In genomic region chr6:116410945-116411623, GRCh38 we compare ENCODE assay signal across 12 cellular contexts. TPM values are rescaled to one million over a fixed set of nuclear protein-coding genes. Genes with fewer than 3 reads are reported as not detected.
DNase-seq lines count a peak whose midpoint lies in the region; ATAC-seq lines count a peak whose summit lies in the region.
"Had no signal": no experiment of that assay in that cellular context is flagged by ENCODE, and none has a peak within 500 bp of the region (broad histone marks: within the 10 kb centered on the region; RNA-seq: fewer than 3 reads in every experiment).

No MANE protein-coding gene starts in this region.

- H3K4me1 ChIP-seq in mesenchymal stem cell (ENCODE audit: control insufficient read depth, insufficient read depth, low read depth, low read length): peaks cover 7% of the 10 kb centered on the region

- H3K27ac ChIP-seq in mesenchymal stem cell (ENCODE audit: low read length, poor library complexity, severe bottlenecking): no peak overlapping the region

- H3K27ac Mint-ChIP-seq in natural killer cell treated with Interleukin-12 subunit alpha and Interleukin-12 subunit beta and Interleukin-15 and Interleukin-18, amount 100 ng/mL, for 72 hours: no peak overlapping the region
- H3K27ac Mint-ChIP-seq: activated naive CD4-positive, alpha-beta T cell treated with anti-CD3 and anti-CD28 coated beads, Interleukin-2, amount 50 U/mL, for 24 hours; CD4-positive, alpha-beta T cell had no signal

- ATAC-seq in HG02798 (IDR thresholded peaks at IDR 0.05; ENCODE audit: poor library complexity, unreplicated experiment) (no peak), GM18858 (IDR thresholded peaks at IDR 0.05; ENCODE audit: unreplicated experiment) (no peak)
- ATAC-seq in natural killer cell treated with Interleukin-12 subunit alpha and Interleukin-12 subunit beta and Interleukin-15 and Interleukin-18, amount 100 ng/mL, for 72 hours: no peak

- no peaks in the 10 kb centered on the region for H3K9me3 ChIP-seq in mesenchymal stem cell (ENCODE audit: control insufficient read depth, low read length)

- no peak overlapping the region for H3K14ac ChIP-seq in mesenchymal stem cell (ENCODE audit: low read length in 2 of 2)

- peak overlapping the region; percentile 71 for H3K9ac ChIP-seq in mesenchymal stem cell (ENCODE audit: low read length)

- peaks cover 27% of the 10 kb centered on the region for H3K79me1 ChIP-seq in mesenchymal stem cell (replicated peaks; ENCODE audit: low read length, poor library complexity, severe bottlenecking)

- no peak overlapping the region for H2AK5ac ChIP-seq in mesenchymal stem cell (ENCODE audit: low read length, severe bottlenecking)

- no peaks in the 10 kb centered on the region for H3K4me1 Mint-ChIP-seq in natural killer cell treated with Interleukin-12 subunit alpha and Interleukin-12 subunit beta and Interleukin-15 and Interleukin-18, amount 100 ng/mL, for 72 hours (ENCODE audit: low read depth in 2 of 2)
- H3K4me1 Mint-ChIP-seq: activated naive CD4-positive, alpha-beta T cell treated with anti-CD3 and anti-CD28 coated beads, Interleukin-2, amount 50 U/mL, for 24 hours had no signal

- no peak overlapping the region for H2BK12ac ChIP-seq in mesenchymal stem cell (ENCODE audit: low read length in 2 of 2)

- H3K4me2 ChIP-seq in mesenchymal stem cell (ENCODE audit: low read length, poor library complexity, severe bottlenecking): no peak overlapping the region

- no peaks in the 10 kb centered on the region for H3K27me3 ChIP-seq in mesenchymal stem cell (ENCODE audit: control insufficient read depth in 1 of 2, insufficient read depth in 1 of 2, low read length in 2 of 2)

- 33% methylated on average over 3 of the region's 5 CpGs for WGBS in mesenchymal stem cell

- no peak overlapping the region for H3K4me3 Mint-ChIP-seq in natural killer cell treated with Interleukin-12 subunit alpha and Interleukin-12 subunit beta and Interleukin-15 and Interleukin-18, amount 100 ng/mL, for 72 hours
- H3K4me3 Mint-ChIP-seq: activated naive CD4-positive, alpha-beta T cell treated with anti-CD3 and anti-CD28 coated beads, Interleukin-2, amount 50 U/mL, for 24 hours; CD4-positive, alpha-beta T cell had no signal

- no peak overlapping the region for H3K4ac ChIP-seq in mesenchymal stem cell (ENCODE audit: low read depth in 1 of 2, low read length in 2 of 2)

- no peak overlapping the region for H2BK15ac ChIP-seq in mesenchymal stem cell (ENCODE audit: low read depth, poor library complexity, severe bottlenecking)

- no peaks in the 10 kb centered on the region for H3K9me3 Mint-ChIP-seq in natural killer cell treated with Interleukin-12 subunit alpha and Interleukin-12 subunit beta and Interleukin-15 and Interleukin-18, amount 100 ng/mL, for 72 hours
- H3K9me3 Mint-ChIP-seq: activated naive CD4-positive, alpha-beta T cell treated with anti-CD3 and anti-CD28 coated beads, Interleukin-2, amount 50 U/mL, for 24 hours; CD4-positive, alpha-beta T cell had no signal

- no peaks in the 10 kb centered on the region for H3K36me3 Mint-ChIP-seq in natural killer cell treated with Interleukin-12 subunit alpha and Interleukin-12 subunit beta and Interleukin-15 and Interleukin-18, amount 100 ng/mL, for 72 hours
- H3K36me3 Mint-ChIP-seq: activated naive CD4-positive, alpha-beta T cell treated with anti-CD3 and anti-CD28 coated beads, Interleukin-2, amount 50 U/mL, for 24 hours had no signal

- H3K23ac ChIP-seq in mesenchymal stem cell (ENCODE audit: low read length in 2 of 2): no peak overlapping the region

- peaks cover 8% of the 10 kb centered on the region in 2 donors for H3K27me3 Mint-ChIP-seq in natural killer cell treated with Interleukin-12 subunit alpha and Interleukin-12 subunit beta and Interleukin-15 and Interleukin-18, amount 100 ng/mL, for 72 hours
- H3K27me3 Mint-ChIP-seq: CD4-positive, alpha-beta T cell had no signal

- no peak overlapping the region for H2BK120ac ChIP-seq in mesenchymal stem cell (ENCODE audit: low read depth, low read length)

- no peak overlapping the region for H4K8ac ChIP-seq in mesenchymal stem cell (ENCODE audit: low read length)

- H2BK5ac ChIP-seq in mesenchymal stem cell (ENCODE audit: low read depth, low read length, poor library complexity, severe bottlenecking): no peak overlapping the region

- H3K36me3 ChIP-seq in mesenchymal stem cell (ENCODE audit: control insufficient read depth in 1 of 2, insufficient read depth in 2 of 2, low read depth in 1 of 2, low read length in 2 of 2): peaks cover 3 to 7% of the 10 kb centered on the region in 2 experiments

- peak; percentile 19 for DNase-seq in AG08395 (ENCODE audit: low spot score)
- DNase-seq in LHCN-M2 (ENCODE audit: low read depth): peak; percentile 73
- DNase-seq in dermis blood vessel endothelial cell: peak; percentile 5
- DNase-seq in mesenchymal stem cell: peak; percentile 48
- no peak for DNase-seq in natural killer cell treated with Interleukin-12 subunit alpha and Interleukin-12 subunit beta and Interleukin-15 and Interleukin-18, amount 100 ng/mL, for 72 hours (ENCODE audit: low spot score)
- no peak for DNase-seq in activated T-cell treated with anti-CD3 and anti-CD28 coated beads, Interleukin-2, amount 50 U/mL, for 48 hours
- DNase-seq: CD4-positive, alpha-beta T cell; NCI-H2081; T-helper 9 cell had no signal

- H3K18ac ChIP-seq in mesenchymal stem cell (ENCODE audit: low read depth in 1 of 2, low read length in 2 of 2): no peak overlapping the region

- H4K91ac ChIP-seq in mesenchymal stem cell (ENCODE audit: low read length): no peak overlapping the region

- no peak overlapping the region for H3K4me3 ChIP-seq in mesenchymal stem cell (ENCODE audit: insufficient read depth in 1 of 2, low read depth in 1 of 2, low read length in 2 of 2)

- H2AFZ ChIP-seq in mesenchymal stem cell (ENCODE audit: low read depth, low read length): no peak overlapping the region

RNA-seq across cellular contexts. Expression of gene DSE, which starts 40.3 kb away (rescaled TPM):
- 28.4 and 31.7 TPM in 2 replicates for total RNA-seq in LHCN-M2 (2014; rRNA removed)
- polyA plus RNA-seq in LHCN-M2 (2012): 23.3 TPM
- 6.0 and 8.3 TPM in 2 replicates for total RNA-seq in dermis blood vessel endothelial cell
- polyA plus RNA-seq in mesenchymal stem cell (2013, experiment 1 of 2): 32.5 TPM
- polyA plus RNA-seq in mesenchymal stem cell (2013, experiment 2 of 2): 32.4 TPM
- total RNA-seq in natural killer cell treated with Interleukin-12 subunit alpha and Interleukin-12 subunit beta and Interleukin-15 and Interleukin-18, amount 100 ng/mL, for 72 hours: 10 to 100 TPM; 21.9 to 25.9 TPM

RNA-seq across cellular contexts. Expression of gene CALHM6, which starts 50.1 kb away (rescaled TPM):
- total RNA-seq in LHCN-M2 (2014; rRNA removed) (2.7 and 3.9 TPM in 2 replicates), dermis blood vessel endothelial cell (0.33 and 0.85 TPM in 2 replicates)
- polyA plus RNA-seq in LHCN-M2 (2012): 6.3 TPM
- polyA plus RNA-seq in mesenchymal stem cell (2013, experiment 1 of 2): 1.9 TPM
- 1.3 TPM for polyA plus RNA-seq in mesenchymal stem cell (2013, experiment 2 of 2)
- total RNA-seq in natural killer cell treated with Interleukin-12 subunit alpha and Interleukin-12 subunit beta and Interleukin-15 and Interleukin-18, amount 100 ng/mL, for 72 hours: 1 to 10 TPM; 8.0 to 9.6 TPM

Comparison
In these comparisons a context has a peak if more than half of its experiments do, and no peak if none do; other contexts are left out.
1. DNase-seq: peak in AG08395 (single experiment), LHCN-M2 (single experiment), dermis blood vessel endothelial cell (single experiment) and mesenchymal stem cell (single experiment); none in natural killer cell treated with Interleukin-12 subunit alpha and Interleukin-12 subunit beta and Interleukin-15 and Interleukin-18, amount 100 ng/mL, for 72 hours (single experiment) and activated T-cell treated with anti-CD3 and anti-CD28 coated beads, Interleukin-2, amount 50 U/mL, for 48 hours (0 of 2).